32 cellular contexts compared by ENCODE assay signal in genomic region chr4:113987382-113987930, GRCh38. TPM values are rescaled to one million over a fixed set of nuclear protein-coding genes. Genes with fewer than 3 reads are reported as not detected.
"Had no signal": no experiment of that assay in that cellular context is flagged by ENCODE, and none has a peak within 500 bp of the region (broad histone marks: within the 10 kb centered on the region; RNA-seq: fewer than 3 reads in every experiment).

No MANE protein-coding gene starts in this region.

- H3K4me3 ChIP-seq: adrenal gland, MG63 had no signal

- H3K9me3 Mint-ChIP-seq: activated T-cell treated with anti-CD3 and anti-CD28 coated beads, Interleukin-2, amount 50 U/mL, for 24 hours had no signal

- H3K9me3 ChIP-seq: adrenal gland, MG63 had no signal

- ATAC-seq: activated CD8-positive, alpha-beta T cell treated with anti-CD3 and anti-CD28 coated beads, Interleukin-2, amount 10 ng/mL, durations not matched to agents 7 days and 5 days; activated naive CD4-positive, alpha-beta T cell treated with anti-CD3 and anti-CD28 coated beads, Interleukin-2, amount 50 U/mL, for 72 hours; Panc1 had no signal

- H3K27ac Mint-ChIP-seq: activated CD4-positive, alpha-beta T cell treated with anti-CD3 and anti-CD28 coated beads, Interleukin-2, amount 10 ng/mL, durations not matched to agents 24 days and 14 days; activated CD8-positive, alpha-beta T cell treated with anti-CD3 and anti-CD28 coated beads, Interleukin-2, amount 10 ng/mL, durations not matched to agents 7 days and 5 days; activated naive CD4-positive, alpha-beta T cell treated with anti-CD3 and anti-CD28 coated beads for 36 hours; activated naive CD4-positive, alpha-beta T cell treated with anti-CD3 and anti-CD28 coated beads, Interleukin-2, amount 50 U/mL, for 72 hours; activated T-cell treated with anti-CD3 and anti-CD28 coated beads, Interleukin-2, amount 50 U/mL, for 24 hours; brain had no signal

- H3K27ac ChIP-seq: adrenal gland, WERI-Rb-1 had no signal

- H3K4me3 Mint-ChIP-seq: activated CD4-positive, alpha-beta T cell treated with anti-CD3 and anti-CD28 coated beads, Interleukin-2, amount 10 ng/mL, durations not matched to agents 24 days and 14 days; activated CD8-positive, alpha-beta T cell treated with anti-CD3 and anti-CD28 coated beads, Interleukin-2, amount 10 ng/mL, durations not matched to agents 7 days and 5 days; activated naive CD4-positive, alpha-beta T cell treated with anti-CD3 and anti-CD28 coated beads for 36 hours; activated T-cell treated with anti-CD3 and anti-CD28 coated beads, Interleukin-2, amount 50 U/mL, for 24 hours; brain had no signal

- DNase-seq: activated CD4-positive, alpha-beta T cell treated with anti-CD3 and anti-CD28 coated beads, Interleukin-2, amount 10 ng/mL, durations not matched to agents 24 days and 14 days; activated CD4-positive, alpha-beta T cell treated with anti-CD3 and anti-CD28 coated beads, Interleukin-2, amount 50 U/mL, for 48 hours; activated CD8-positive, alpha-beta T cell treated with anti-CD3 and anti-CD28 coated beads, Interleukin-2, amount 10 ng/mL, durations not matched to agents 7 days and 5 days; activated gamma-delta T cell treated with Interleukin-2 at 50 U/mL for 16 hours; activated naive CD4-positive, alpha-beta T cell treated with anti-CD3 and anti-CD28 coated beads for 36 hours; activated T-cell treated with anti-CD3 and anti-CD28 coated beads, Interleukin-2, amount 50 U/mL, for 24 hours; adrenal gland; anterior cingulate cortex; caudate nucleus; cerebellar nuclear complex; Kasumi-1; MG63; NCI-H1048; NCI-H1105 treated with DMSO at 0.1 percent for 48 hours; NCI-H1436; NCI-H1694; NCI-H1930; NCI-H2081 treated with DMSO at 0.1 percent for 48 hours; NCI-H226; NCI-H446 treated with DMSO at 0.1 percent for 48 hours; NCI-H524; NCI-H69; NCI-H82; SIG-M5; SW 1271; T-helper 1 cell; T-helper 2 cell; T1000; WERI-Rb-1 had no signal

- H3K36me3 ChIP-seq: adrenal gland, MG63, WERI-Rb-1 had no signal

- H3K4me1 ChIP-seq: adrenal gland had no signal

- H3K4me1 Mint-ChIP-seq: activated CD4-positive, alpha-beta T cell treated with anti-CD3 and anti-CD28 coated beads, Interleukin-2, amount 10 ng/mL, durations not matched to agents 24 days and 14 days; brain had no signal

- H3K27me3 ChIP-seq: adrenal gland, MG63 had no signal

- H3K27me3 Mint-ChIP-seq: brain had no signal

RNA-seq across cellular contexts. Expression of gene ARSJ, which starts 8.0 kb away (rescaled TPM):
- total RNA-seq: activated CD4-positive, alpha-beta T cell treated with anti-CD3 and anti-CD28 coated beads, Interleukin-2, amount 10 ng/mL, durations not matched to agents 24 days and 14 days; activated CD8-positive, alpha-beta T cell treated with anti-CD3 and anti-CD28 coated beads, Interleukin-2, amount 10 ng/mL, durations not matched to agents 7 days and 5 days had no signal
